In genomic region chr17:75182569-75183436, GRCh38 we compare ENCODE assay signal across 8 cellular contexts. TPM values are rescaled to one million over a fixed set of nuclear protein-coding genes. Genes with fewer than 3 reads are reported as not detected.
DNase-seq lines count a peak whose midpoint lies in the region; ATAC-seq and TF ChIP-seq lines count a peak whose summit lies in the region.

TSS of gene SUMO2 (minus strand) at chr17:75182959. CDS start at chr17:75182834, 125 bp downstream.

- TF ChIP-seq CTCF in glutamatergic neuron (IDR thresholded peaks at IDR 0.05; ENCODE audit: partially characterized antibody, unreplicated experiment) = peak; percentile 26
- peak; percentile 41 for TF ChIP-seq CTCF in osteocyte (IDR thresholded peaks at IDR 0.05)
- peak; percentile 38 for TF ChIP-seq CTCF in thoracic aorta (IDR thresholded peaks at IDR 0.05)

- peak within 1 kb of the TSS; percentile 97 for H3K27ac Mint-ChIP-seq in activated naive CD8-positive, alpha-beta T cell
- peak within 1 kb of the TSS; percentile 90 for H3K27ac Mint-ChIP-seq in glutamatergic neuron (ENCODE audit: unreplicated experiment)
- peak within 1 kb of the TSS; percentile 97 for H3K27ac Mint-ChIP-seq in osteocyte (ENCODE audit: unreplicated experiment)

- H3K9me3 Mint-ChIP-seq in activated naive CD8-positive, alpha-beta T cell (ENCODE audit: low read depth) = no peaks in the 10 kb centered on the region
- peaks cover 16% of the 10 kb centered on the region for H3K9me3 Mint-ChIP-seq in glutamatergic neuron (ENCODE audit: unreplicated experiment)
- no peaks in the 10 kb centered on the region for H3K9me3 Mint-ChIP-seq in osteocyte (ENCODE audit: unreplicated experiment)

- DNase-seq in NCI-H1092 treated with DMSO at 0.1 percent for 48 hours (lab: John Stamatoyannopoulos, UW) (peak; percentile 90), SKM-1 treated with dmso at 0.1 percent for 144 hours (lab: John Stamatoyannopoulos, UW; ENCODE audit: unreplicated experiment) (peak; percentile 81), glutamatergic neuron (peak; percentile 95), osteocyte (ENCODE audit: extremely low spot score, unreplicated experiment) (peak; percentile 99), thoracic aorta (ENCODE audit: low spot score) (peak; percentile 72)

- H3K27me3 ChIP-seq in thoracic aorta (replicated peaks; ENCODE audit: insufficient read depth) = no peaks in the 10 kb centered on the region

- H3K4me1 Mint-ChIP-seq in activated naive CD8-positive, alpha-beta T cell (ENCODE audit: low read depth) = peaks cover 38% of the 10 kb centered on the region
- H3K4me1 Mint-ChIP-seq in glutamatergic neuron (ENCODE audit: low read depth, unreplicated experiment) (peaks cover 12% of the 10 kb centered on the region), osteocyte (ENCODE audit: unreplicated experiment) (peaks cover 30% of the 10 kb centered on the region)

- H3K4me1 ChIP-seq in thoracic aorta (ENCODE audit: control insufficient read depth in 1 of 2, low read depth in 2 of 2) = peaks cover 10 to 26% of the 10 kb centered on the region in 2 donors

- ATAC-seq in HG02610 (IDR thresholded peaks at IDR 0.05; ENCODE audit: unreplicated experiment) (peak; percentile 76), thoracic aorta (ENCODE audit: insufficient number of reproducible peaks, low FRiP score, low read depth) (peak; percentile 84)

- H3K4me3 Mint-ChIP-seq in activated naive CD8-positive, alpha-beta T cell = peak within 1 kb of the TSS; percentile 97
- H3K4me3 Mint-ChIP-seq in glutamatergic neuron (ENCODE audit: unreplicated experiment) = peak within 1 kb of the TSS; percentile 98
- H3K4me3 Mint-ChIP-seq in osteocyte (ENCODE audit: unreplicated experiment) = peak within 1 kb of the TSS; percentile 91

- no peaks in the 10 kb centered on the region for H3K27me3 Mint-ChIP-seq in activated naive CD8-positive, alpha-beta T cell
- H3K27me3 Mint-ChIP-seq in glutamatergic neuron (ENCODE audit: unreplicated experiment) (peaks cover 11% of the 10 kb centered on the region), osteocyte (ENCODE audit: unreplicated experiment) (no peaks in the 10 kb centered on the region)

- peak within 1 kb of the TSS; percentile 97 for H3K4me3 ChIP-seq in thoracic aorta

- peak; percentile 35 for TF ChIP-seq POLR2A in GM10847 (IDR thresholded peaks at IDR 0.05; ENCODE audit: extremely low read depth, insufficient read length)

- peak within 1 kb of the TSS; percentile 97 to 98 for H3K27ac ChIP-seq in thoracic aorta

- no peaks in the 10 kb centered on the region for H3K36me3 Mint-ChIP-seq in activated naive CD8-positive, alpha-beta T cell
- H3K36me3 Mint-ChIP-seq in glutamatergic neuron (ENCODE audit: unreplicated experiment) (no peaks in the 10 kb centered on the region), osteocyte (ENCODE audit: unreplicated experiment) (peaks cover 5% of the 10 kb centered on the region)

- peaks cover 7% of the 10 kb centered on the region for H3K36me3 ChIP-seq in thoracic aorta

- no peaks in the 10 kb centered on the region for H3K9me3 ChIP-seq in thoracic aorta

RNA-seq across cellular contexts. Expression of gene SUMO2, which starts in this region (rescaled TPM):
- total RNA-seq in glutamatergic neuron (ENCODE audit: unreplicated experiment) (625 TPM), osteocyte (472 and 483 TPM in 2 replicates), thoracic aorta (10 to 100 TPM; 57.9 to 60.1 TPM)

Comparison
In these comparisons a context has a peak if more than half of its experiments do, and no peak if none do; other contexts are left out.
1. Peak in every context shown above with its lines: DNase-seq, ATAC-seq, H3K4me3 ChIP-seq and H3K27ac ChIP-seq.